In genomic region chr2:39648574-39648973, GRCh38 we compare ENCODE assay signal across 1 cellular context.
TF ChIP-seq lines count a peak whose summit lies in the region.

No MANE protein-coding gene starts in this region.

TF ChIP-seq in GM23338, 12 proteins besides CTCF, POLR2A, EP300 and RAD21 (continued from another document):
- TF ChIP-seq ETS1 (IDR thresholded peaks at IDR 0.05): no peak
- no peak for TF ChIP-seq STAT1 (IDR thresholded peaks at IDR 0.05; ENCODE audit: unreplicated experiment)
- no peak for TF ChIP-seq REST (IDR thresholded peaks at IDR 0.05; ENCODE audit: unreplicated experiment)
- no peak for TF ChIP-seq CREB1 (CRISPR knock-in tag; IDR thresholded peaks at IDR 0.05; ENCODE audit: low read depth)
- no peak for TF ChIP-seq ZNF114 (CRISPR knock-in tag; IDR thresholded peaks at IDR 0.05)
- no peak for TF ChIP-seq JUNB (IDR thresholded peaks at IDR 0.05; ENCODE audit: unreplicated experiment)
- no peak for TF ChIP-seq EZH2 (IDR thresholded peaks at IDR 0.05; ENCODE audit: low read depth, unreplicated experiment)
- TF ChIP-seq ZNF331 (CRISPR knock-in tag; IDR thresholded peaks at IDR 0.05; ENCODE audit: low read depth): no peak
- TF ChIP-seq NANOG (IDR thresholded peaks at IDR 0.05; ENCODE audit: borderline replicate concordance): no peak
- TF ChIP-seq EZH2phosphoT487 (IDR thresholded peaks at IDR 0.05; ENCODE audit: unreplicated experiment): no peak
